In the genomic region with DNA sequence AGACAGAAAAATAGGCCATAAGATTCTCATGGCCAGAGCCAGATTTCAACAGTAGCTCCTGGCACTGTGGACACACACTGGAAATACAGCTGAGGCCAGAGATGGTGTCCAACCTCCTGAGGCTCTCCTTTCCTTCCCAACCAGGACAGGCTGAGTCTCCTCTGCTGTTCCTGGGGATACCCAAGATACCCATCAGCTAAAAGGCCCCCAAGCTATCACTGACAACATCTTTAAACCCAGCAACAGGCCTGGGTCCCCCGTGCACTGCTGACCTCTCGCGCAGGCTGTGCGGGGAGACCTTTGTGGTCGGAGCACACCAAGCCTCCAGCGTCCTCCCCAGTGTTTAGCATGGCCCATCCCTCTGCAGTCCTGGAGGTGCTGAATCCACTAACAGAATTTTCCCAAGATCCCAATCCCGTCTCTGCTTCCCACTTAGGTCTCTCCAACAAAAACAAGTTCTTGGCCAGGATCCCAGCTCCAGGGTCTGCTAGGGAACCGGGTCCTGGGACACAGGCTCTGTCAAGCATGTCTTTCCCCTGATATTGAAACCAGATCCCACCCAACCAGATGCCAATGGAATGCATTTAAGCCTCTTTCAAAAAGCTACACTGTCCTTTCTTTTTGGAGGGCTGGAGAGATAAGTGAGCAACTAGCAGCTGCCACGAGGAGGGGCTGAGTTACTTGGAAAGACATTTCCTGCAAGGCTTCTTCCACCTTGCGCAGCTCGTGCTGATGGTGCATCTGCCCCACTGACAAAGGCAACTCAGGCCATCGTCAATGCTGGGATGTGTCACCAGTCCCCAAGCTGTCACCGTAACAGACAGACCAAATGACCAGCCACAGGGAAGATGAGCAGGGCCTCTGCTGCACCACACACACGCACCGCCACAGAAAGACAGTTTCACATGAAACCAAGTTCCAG, we compare ENCODE assay signal across 8 cellular contexts.
DNase-seq lines count a peak whose midpoint lies in the region; ATAC-seq and TF ChIP-seq lines count a peak whose summit lies in the region.

No MANE protein-coding gene starts in this region.

- no peak overlapping the region for H3K9ac ChIP-seq in adipocyte (ENCODE audit: low read length)

- peak; percentile 22 for ATAC-seq in GM18907 (IDR thresholded peaks at IDR 0.05; ENCODE audit: unreplicated experiment)
- peak; percentile 33 for ATAC-seq in HG02759 (IDR thresholded peaks at IDR 0.05; ENCODE audit: unreplicated experiment)
- no peak for ATAC-seq in esophagus mucosa

- H3K4me1 Mint-ChIP-seq in osteocyte (ENCODE audit: unreplicated experiment) = peaks cover 79% of the 10 kb centered on the region

- no peak overlapping the region for H3K4me3 ChIP-seq in adipocyte (ENCODE audit: low read length)

- no peaks in the 10 kb centered on the region for H3K27me3 Mint-ChIP-seq in osteocyte (ENCODE audit: unreplicated experiment)

- H3K27ac Mint-ChIP-seq in osteocyte (ENCODE audit: unreplicated experiment) = peak overlapping the region; percentile 80

- H3K4me3 Mint-ChIP-seq in osteocyte (ENCODE audit: unreplicated experiment) = no peak overlapping the region

- H3K36me3 Mint-ChIP-seq in osteocyte (ENCODE audit: unreplicated experiment) = no peaks in the 10 kb centered on the region

- in situ Hi-C loops in KBM-7 (cut with MboI; ENCODE audit: low pct_unique_long_range_greater_than_20kb, low sequenced_read_pairs) = loop anchor here (25.0 kb wide), 1 partner anchor 171 kb away; a partner anchor contains a TSS

- H3K4me1 ChIP-seq in adipocyte (ENCODE audit: control insufficient read depth, insufficient read depth, low read length) = peaks cover 60% of the 10 kb centered on the region

- H3K27me3 ChIP-seq in adipocyte (replicated peaks; ENCODE audit: control insufficient read depth, insufficient read depth, low read length) = no peaks in the 10 kb centered on the region

- H3K9me3 Mint-ChIP-seq in osteocyte (ENCODE audit: unreplicated experiment) = no peaks in the 10 kb centered on the region

- H3K36me3 ChIP-seq in adipocyte (ENCODE audit: control insufficient read depth, insufficient read depth, low read length, severe bottlenecking) = peaks cover 4% of the 10 kb centered on the region

- H3K9me3 ChIP-seq in adipocyte (ENCODE audit: control insufficient read depth, low read length) = no peaks in the 10 kb centered on the region

- TF ChIP-seq CTCF in osteocyte (IDR thresholded peaks at IDR 0.05) = no peak

- DNase-seq in adipocyte (ENCODE audit: low read depth) (peak; percentile 50), osteocyte (ENCODE audit: extremely low spot score, unreplicated experiment) (no peak), KBM-7 (no peak), amniotic stem cell (lab: John Stamatoyannopoulos, UW) (no peak), SHP77 treated with DMSO at 0.1 percent for 48 hours (lab: John Stamatoyannopoulos, UW) (no peak)
